ENCODE assay signal across 8 cellular contexts in genomic region chr2:161586517-161587167, GRCh38. TPM values are rescaled to one million over a fixed set of nuclear protein-coding genes. Genes with fewer than 3 reads are reported as not detected.
DNase-seq lines count a peak whose midpoint lies in the region; ATAC-seq and TF ChIP-seq lines count a peak whose summit lies in the region.

No MANE protein-coding gene starts in this region.

- H3K27ac Mint-ChIP-seq in Caco-2 (ENCODE audit: unreplicated experiment), result no peak overlapping the region
- H3K27ac Mint-ChIP-seq in activated CD4-positive, alpha-beta memory T cell treated with anti-CD3 and anti-CD28 coated beads for 36 hours, result no peak overlapping the region

- no peaks in the 10 kb centered on the region for H3K9me3 ChIP-seq in Caco-2

- H3K9me3 Mint-ChIP-seq in Caco-2 (ENCODE audit: unreplicated experiment), result no peaks in the 10 kb centered on the region
- peaks cover 3% of the 10 kb centered on the region for H3K9me3 Mint-ChIP-seq in activated CD4-positive, alpha-beta memory T cell treated with anti-CD3 and anti-CD28 coated beads for 36 hours

- no TSS peak for BruUV-seq in Caco-2 (replicated peaks; lab: Mats Ljungman, UMichigan)

- no peaks in the 10 kb centered on the region for H3K27me3 ChIP-seq in Caco-2 (replicated peaks; ENCODE audit: control insufficient read depth, insufficient read depth, low read length)

- H3K4me1 ChIP-seq in Caco-2, result no peaks in the 10 kb centered on the region

- no peaks in the 10 kb centered on the region for H3K4me1 Mint-ChIP-seq in Caco-2 (ENCODE audit: low read depth, unreplicated experiment)
- no peaks in the 10 kb centered on the region for H3K4me1 Mint-ChIP-seq in activated CD4-positive, alpha-beta memory T cell treated with anti-CD3 and anti-CD28 coated beads for 36 hours (ENCODE audit: low read depth)

- no peak for DNase-seq in Caco-2
- DNase-seq in GM20000 (ENCODE audit: low spot score), result peak; percentile 20
- peak; percentile 36 for DNase-seq in NB4 (ENCODE audit: low read depth)
- peak; percentile 17 for DNase-seq in amniotic epithelial cell (ENCODE audit: low read depth)
- DNase-seq in left lobe of liver (ENCODE audit: low spot score), result no peak
- no peak for DNase-seq in omental fat pad (ENCODE audit: low spot score)
- DNase-seq in activated CD4-positive, alpha-beta memory T cell treated with anti-CD3 and anti-CD28 coated beads for 36 hours, result no peak

- no peak overlapping the region for H3K4me3 ChIP-seq in Caco-2 (ENCODE audit: low read depth, low read length)
- H3K4me3 ChIP-seq in NB4 (ENCODE audit: low read depth, low read length), result no peak overlapping the region

- peaks cover 7% of the 10 kb centered on the region for H3K27me3 Mint-ChIP-seq in Caco-2 (ENCODE audit: insufficient read depth, unreplicated experiment)
- no peaks in the 10 kb centered on the region for H3K27me3 Mint-ChIP-seq in activated CD4-positive, alpha-beta memory T cell treated with anti-CD3 and anti-CD28 coated beads for 36 hours

- H3K36me3 ChIP-seq in Caco-2 (ENCODE audit: control insufficient read depth, insufficient read depth, low read length), result no peaks in the 10 kb centered on the region

- POLR2A ChIA-PET in Caco-2 (lab: Charles Lee), result no interaction called here
- POLR2A ChIA-PET in activated CD4-positive, alpha-beta memory T cell treated with anti-CD3 and anti-CD28 coated beads for 36 hours (lab: Charles Lee), result no interaction called here

- no peak for TF ChIP-seq POLR2A in NB4 (IDR thresholded peaks at IDR 0.05; ENCODE audit: extremely low read depth, insufficient read length)

- TF ChIP-seq CTCF in Caco-2 (IDR thresholded peaks at IDR 0.05; ENCODE audit: insufficient read depth in 1 of 2, low read depth in 1 of 2, low read length in 1 of 2, severe bottlenecking in 1 of 2, unreplicated experiment in 1 of 2) (peak; percentile 54 to 66), GM20000 (IDR thresholded peaks at IDR 0.05; ENCODE audit: extremely low read depth, missing control alignments) (peak; percentile 30), NB4 (IDR thresholded peaks at IDR 0.05; ENCODE audit: low read depth, low read length) (peak; percentile 36), omental fat pad (IDR thresholded peaks at IDR 0.05) (no peak)

- CTCF ChIA-PET in Caco-2 (lab: Charles Lee), result interaction anchor here (0.6 kb wide), 1 partner anchor 360 kb away, joined by 4 read pairs; no protein-coding TSS in a partner anchor
- CTCF ChIA-PET in activated CD4-positive, alpha-beta memory T cell treated with anti-CD3 and anti-CD28 coated beads for 36 hours (lab: Charles Lee), result interaction anchor here (0.6 to 4.1 kb wide), 28 partner anchors 9 to 712 kb away, joined by 3 to 116 read pairs (median 5); no protein-coding TSS in a partner anchor

- intact Hi-C loops in Caco-2 (cut with micrococcal nuclease; ENCODE audit: unreplicated experiment), result loop anchor here (1.0 to 5.0 kb wide), 4 partner anchors 360 to 715 kb away; partner anchors contain the start of gene GCG
- intact Hi-C loops in activated CD4-positive, alpha-beta memory T cell treated with anti-CD3 and anti-CD28 coated beads for 36 hours (cut with micrococcal nuclease), result loop anchor here (1.0 to 5.0 kb wide), 4 partner anchors 360 to 711 kb away; no protein-coding TSS in a partner anchor

- ATAC-seq in left lobe of liver (peak; percentile 72), omental fat pad (ENCODE audit: low FRiP score) (no peak), HG02970 (IDR thresholded peaks at IDR 0.05; ENCODE audit: low FRiP score, unreplicated experiment) (no peak)

- no peaks in the 10 kb centered on the region for H3K36me3 Mint-ChIP-seq in Caco-2 (ENCODE audit: insufficient read depth, unreplicated experiment)
- no peaks in the 10 kb centered on the region for H3K36me3 Mint-ChIP-seq in activated CD4-positive, alpha-beta memory T cell treated with anti-CD3 and anti-CD28 coated beads for 36 hours

- no peak overlapping the region for H3K4me3 Mint-ChIP-seq in Caco-2 (ENCODE audit: unreplicated experiment)
- H3K4me3 Mint-ChIP-seq in activated CD4-positive, alpha-beta memory T cell treated with anti-CD3 and anti-CD28 coated beads for 36 hours, result no peak overlapping the region

RNA-seq across cellular contexts. Expression of gene SLC4A10, which starts 37.6 kb away (rescaled TPM):
- total RNA-seq in Caco-2 (2022) (not detected in 2 replicates), left lobe of liver (0.15 TPM), omental fat pad (under 1 TPM in 3 of 4 donors, not detected in 1; 0.09 to 0.16 (median 0.12) TPM)
- total RNA-seq in activated CD4-positive, alpha-beta memory T cell treated with anti-CD3 and anti-CD28 coated beads for 36 hours, result 1 to 10 TPM; 1.7 to 2.1 TPM

Comparison
In these comparisons a context has a peak if more than half of its experiments do, and no peak if none do; other contexts are left out.
1. DNase-seq: peak in GM20000 (single experiment), NB4 (single experiment) and amniotic epithelial cell (single experiment); none in Caco-2 (0 of 2), left lobe of liver (single experiment), omental fat pad (single experiment) and activated CD4-positive, alpha-beta memory T cell treated with anti-CD3 and anti-CD28 coated beads for 36 hours (single experiment).
2. CTCF ChIP-seq: peak in Caco-2 (2 of 2), GM20000 (single experiment) and NB4 (single experiment); none in omental fat pad (0 of 3).